Comparison of ENCODE assay signal across 14 cellular contexts in genomic region chr15:85684174-85684710, GRCh38.
"Had no signal": no experiment of that assay in that cellular context is flagged by ENCODE, and none has a peak within 500 bp of the region (broad histone marks: within the 10 kb centered on the region; RNA-seq: fewer than 3 reads in every experiment).

No MANE protein-coding gene starts in this region.

- H3K27ac Mint-ChIP-seq: activated CD4-positive, alpha-beta memory T cell treated with anti-CD3 and anti-CD28 coated beads, Interleukin-2, amount 10 ng/mL, durations not matched to agents 7 days and 5 days had no signal

- H3K27me3 Mint-ChIP-seq: activated CD4-positive, alpha-beta memory T cell treated with anti-CD3 and anti-CD28 coated beads, Interleukin-2, amount 10 ng/mL, durations not matched to agents 7 days and 5 days; activated CD4-positive, alpha-beta T cell treated with anti-CD3 and anti-CD28 coated beads for 36 hours; activated naive CD8-positive, alpha-beta T cell treated with anti-CD3 and anti-CD28 coated beads for 36 hours had no signal

- DNase-seq: activated CD4-positive, alpha-beta memory T cell treated with anti-CD3 and anti-CD28 coated beads, Interleukin-2, amount 10 ng/mL, durations not matched to agents 7 days and 5 days; activated CD4-positive, alpha-beta T cell treated with anti-CD3 and anti-CD28 coated beads for 36 hours; activated CD8-positive, alpha-beta memory T cell treated with anti-CD3 and anti-CD28 coated beads, Interleukin-2, amount 50 U/mL, for 48 hours; activated naive CD8-positive, alpha-beta T cell treated with anti-CD3 and anti-CD28 coated beads for 36 hours; anterior cingulate cortex; effector CD4-positive, alpha-beta T cell; foreskin melanocyte; kidney; pancreas; SW 1271; T1000 had no signal

- H3K9me3 ChIP-seq: pancreas, tibial nerve had no signal

- H3K27ac ChIP-seq: pancreas, skin epidermis, VCaP had no signal

- H3K27me3 ChIP-seq: pancreas, tibial nerve had no signal

- H3K4me3 Mint-ChIP-seq: activated CD4-positive, alpha-beta memory T cell treated with anti-CD3 and anti-CD28 coated beads, Interleukin-2, amount 10 ng/mL, durations not matched to agents 7 days and 5 days; activated CD4-positive, alpha-beta T cell treated with anti-CD3 and anti-CD28 coated beads for 36 hours; activated naive CD8-positive, alpha-beta T cell treated with anti-CD3 and anti-CD28 coated beads for 36 hours had no signal

- H3K4me3 ChIP-seq: pancreas, skin epidermis, tibial nerve had no signal

- ATAC-seq: activated CD4-positive, alpha-beta T cell treated with anti-CD3 and anti-CD28 coated beads for 36 hours; pancreas had no signal

- H3K9me3 Mint-ChIP-seq: activated CD4-positive, alpha-beta memory T cell treated with anti-CD3 and anti-CD28 coated beads, Interleukin-2, amount 10 ng/mL, durations not matched to agents 7 days and 5 days; activated naive CD8-positive, alpha-beta T cell treated with anti-CD3 and anti-CD28 coated beads for 36 hours had no signal
